In the genomic region with DNA sequence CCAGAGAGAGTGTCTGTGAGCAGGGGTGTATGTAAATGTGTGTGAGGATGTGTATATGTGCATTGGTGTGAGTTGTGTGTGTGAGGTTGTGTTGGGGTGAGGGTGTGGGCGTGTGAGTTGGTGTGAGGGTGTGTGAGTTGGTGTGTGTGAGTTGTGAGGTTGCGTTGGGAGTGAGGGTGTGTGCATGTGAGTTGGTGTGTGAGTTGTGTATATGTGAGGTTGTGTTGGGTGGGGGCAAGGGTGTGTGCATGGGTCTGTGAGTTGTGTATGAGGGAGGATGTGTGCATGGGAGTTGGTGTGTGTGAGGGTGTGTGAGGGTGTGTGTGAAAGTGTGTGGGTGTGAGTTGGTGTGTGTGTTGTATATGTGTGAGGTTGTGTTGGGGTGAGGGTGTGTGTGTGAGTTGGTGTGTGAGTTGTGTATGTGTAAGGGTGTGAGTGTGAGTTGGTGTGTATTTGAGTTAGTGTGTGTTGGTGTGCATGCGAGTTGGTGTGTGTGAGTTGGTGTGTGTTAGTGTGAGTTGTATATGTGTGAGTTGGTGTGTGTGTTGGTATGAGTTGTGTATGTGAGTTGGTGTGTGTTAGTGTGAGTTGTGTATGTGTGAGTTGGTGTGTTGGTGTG, we compare ENCODE assay signal across 1 cellular context.
TF ChIP-seq lines count a peak whose summit lies in the region.

No MANE protein-coding gene starts in this region.

TF ChIP-seq in HEK293, 187 proteins besides CTCF, POLR2A, EP300 and RAD21 (continued from another document and continues in another):
- TF ChIP-seq PRDM2 (tag by site-specific recombination; IDR thresholded peaks at IDR 0.05; ENCODE audit: borderline replicate concordance) (no peak), ZNF416 (tag by site-specific recombination; IDR thresholded peaks at IDR 0.05) (no peak; the same call in 1 of the 2 replicates), ZNF645 (tag by site-specific recombination; IDR thresholded peaks at IDR 0.05) (no peak), ZSCAN18 (tag by site-specific recombination; IDR thresholded peaks at IDR 0.05) (0 out of 2 replicates have a peak, but pooled peaks have one; percentile 7), ZNF248 (tag by site-specific recombination; IDR thresholded peaks at IDR 0.05) (peak; percentile 36; the same call in 1 of the 2 replicates), ZNF114 (tag by site-specific recombination; IDR thresholded peaks at IDR 0.05) (peak; percentile 27; the same call in 1 of the 2 replicates), ZNF391 (tag by site-specific recombination; IDR thresholded peaks at IDR 0.05; ENCODE audit: borderline replicate concordance, low read depth) (no peak), ZNF596 (tag by site-specific recombination; IDR thresholded peaks at IDR 0.05) (no peak), PRDM4 (tag by site-specific recombination; IDR thresholded peaks at IDR 0.05) (no peak), KLF7 (tag by site-specific recombination; IDR thresholded peaks at IDR 0.05; ENCODE audit: borderline replicate concordance) (no peak), ZBTB17 (tag by site-specific recombination; IDR thresholded peaks at IDR 0.05) (no peak), ZNF175 (tag by site-specific recombination; IDR thresholded peaks at IDR 0.05) (peak; percentile 21; the same call in 1 of the 2 replicates), ZBTB21 (tag by site-specific recombination; IDR thresholded peaks at IDR 0.05) (no peak), ZNF473 (tag by site-specific recombination; IDR thresholded peaks at IDR 0.05) (peak; percentile 81; the same call in 1 of the 2 replicates), EGR2 (tag by site-specific recombination; IDR thresholded peaks at IDR 0.05; ENCODE audit: low read depth) (peak; percentile 92), ZBTB26 (tag by site-specific recombination; optimal IDR thresholded peaks at IDR 0.05) (peak; percentile 3), ZNF76 (tag by site-specific recombination; IDR thresholded peaks at IDR 0.05; ENCODE audit: borderline replicate concordance, low read depth) (no peak)
- TF ChIP-seq, protein P1, sequence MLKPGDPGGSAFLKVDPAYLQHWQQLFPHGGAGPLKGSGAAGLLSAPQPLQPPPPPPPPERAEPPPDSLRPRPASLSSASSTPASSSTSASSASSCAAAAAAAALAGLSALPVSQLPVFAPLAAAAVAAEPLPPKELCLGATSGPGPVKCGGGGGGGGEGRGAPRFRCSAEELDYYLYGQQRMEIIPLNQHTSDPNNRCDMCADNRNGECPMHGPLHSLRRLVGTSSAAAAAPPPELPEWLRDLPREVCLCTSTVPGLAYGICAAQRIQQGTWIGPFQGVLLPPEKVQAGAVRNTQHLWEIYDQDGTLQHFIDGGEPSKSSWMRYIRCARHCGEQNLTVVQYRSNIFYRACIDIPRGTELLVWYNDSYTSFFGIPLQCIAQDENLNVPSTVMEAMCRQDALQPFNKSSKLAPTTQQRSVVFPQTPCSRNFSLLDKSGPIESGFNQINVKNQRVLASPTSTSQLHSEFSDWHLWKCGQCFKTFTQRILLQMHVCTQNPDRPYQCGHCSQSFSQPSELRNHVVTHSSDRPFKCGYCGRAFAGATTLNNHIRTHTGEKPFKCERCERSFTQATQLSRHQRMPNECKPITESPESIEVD (tag by site-specific recombination; IDR thresholded peaks at IDR 0.05), result no peak
- TF ChIP-seq, protein P2, sequence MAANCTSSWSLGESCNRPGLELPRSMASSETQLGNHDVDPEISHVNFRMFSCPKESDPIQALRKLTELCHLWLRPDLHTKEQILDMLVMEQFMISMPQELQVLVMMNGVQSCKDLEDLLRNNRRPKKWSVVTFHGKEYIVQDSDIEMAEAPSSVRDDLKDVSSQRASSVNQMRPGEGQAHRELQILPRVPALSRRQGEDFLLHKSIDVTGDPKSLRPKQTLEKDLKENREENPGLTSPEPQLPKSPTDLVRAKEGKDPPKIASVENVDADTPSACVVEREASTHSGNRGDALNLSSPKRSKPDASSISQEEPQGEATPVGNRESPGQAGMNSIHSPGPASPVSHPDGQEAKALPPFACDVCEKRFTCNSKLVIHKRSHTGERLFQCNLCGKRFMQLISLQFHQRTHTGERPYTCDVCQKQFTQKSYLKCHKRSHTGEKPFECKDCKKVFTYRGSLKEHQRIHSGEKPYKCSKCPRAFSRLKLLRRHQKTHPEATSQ (tag by site-specific recombination; IDR thresholded peaks at IDR 0.05), result peak; percentile 73; the same call in 1 of the 2 replicates
- TF ChIP-seq, protein P3, sequence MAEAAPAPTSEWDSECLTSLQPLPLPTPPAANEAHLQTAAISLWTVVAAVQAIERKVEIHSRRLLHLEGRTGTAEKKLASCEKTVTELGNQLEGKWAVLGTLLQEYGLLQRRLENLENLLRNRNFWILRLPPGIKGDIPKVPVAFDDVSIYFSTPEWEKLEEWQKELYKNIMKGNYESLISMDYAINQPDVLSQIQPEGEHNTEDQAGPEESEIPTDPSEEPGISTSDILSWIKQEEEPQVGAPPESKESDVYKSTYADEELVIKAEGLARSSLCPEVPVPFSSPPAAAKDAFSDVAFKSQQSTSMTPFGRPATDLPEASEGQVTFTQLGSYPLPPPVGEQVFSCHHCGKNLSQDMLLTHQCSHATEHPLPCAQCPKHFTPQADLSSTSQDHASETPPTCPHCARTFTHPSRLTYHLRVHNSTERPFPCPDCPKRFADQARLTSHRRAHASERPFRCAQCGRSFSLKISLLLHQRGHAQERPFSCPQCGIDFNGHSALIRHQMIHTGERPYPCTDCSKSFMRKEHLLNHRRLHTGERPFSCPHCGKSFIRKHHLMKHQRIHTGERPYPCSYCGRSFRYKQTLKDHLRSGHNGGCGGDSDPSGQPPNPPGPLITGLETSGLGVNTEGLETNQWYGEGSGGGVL (tag by site-specific recombination; IDR thresholded peaks at IDR 0.05), result no peak
- TF ChIP-seq, protein P4, sequence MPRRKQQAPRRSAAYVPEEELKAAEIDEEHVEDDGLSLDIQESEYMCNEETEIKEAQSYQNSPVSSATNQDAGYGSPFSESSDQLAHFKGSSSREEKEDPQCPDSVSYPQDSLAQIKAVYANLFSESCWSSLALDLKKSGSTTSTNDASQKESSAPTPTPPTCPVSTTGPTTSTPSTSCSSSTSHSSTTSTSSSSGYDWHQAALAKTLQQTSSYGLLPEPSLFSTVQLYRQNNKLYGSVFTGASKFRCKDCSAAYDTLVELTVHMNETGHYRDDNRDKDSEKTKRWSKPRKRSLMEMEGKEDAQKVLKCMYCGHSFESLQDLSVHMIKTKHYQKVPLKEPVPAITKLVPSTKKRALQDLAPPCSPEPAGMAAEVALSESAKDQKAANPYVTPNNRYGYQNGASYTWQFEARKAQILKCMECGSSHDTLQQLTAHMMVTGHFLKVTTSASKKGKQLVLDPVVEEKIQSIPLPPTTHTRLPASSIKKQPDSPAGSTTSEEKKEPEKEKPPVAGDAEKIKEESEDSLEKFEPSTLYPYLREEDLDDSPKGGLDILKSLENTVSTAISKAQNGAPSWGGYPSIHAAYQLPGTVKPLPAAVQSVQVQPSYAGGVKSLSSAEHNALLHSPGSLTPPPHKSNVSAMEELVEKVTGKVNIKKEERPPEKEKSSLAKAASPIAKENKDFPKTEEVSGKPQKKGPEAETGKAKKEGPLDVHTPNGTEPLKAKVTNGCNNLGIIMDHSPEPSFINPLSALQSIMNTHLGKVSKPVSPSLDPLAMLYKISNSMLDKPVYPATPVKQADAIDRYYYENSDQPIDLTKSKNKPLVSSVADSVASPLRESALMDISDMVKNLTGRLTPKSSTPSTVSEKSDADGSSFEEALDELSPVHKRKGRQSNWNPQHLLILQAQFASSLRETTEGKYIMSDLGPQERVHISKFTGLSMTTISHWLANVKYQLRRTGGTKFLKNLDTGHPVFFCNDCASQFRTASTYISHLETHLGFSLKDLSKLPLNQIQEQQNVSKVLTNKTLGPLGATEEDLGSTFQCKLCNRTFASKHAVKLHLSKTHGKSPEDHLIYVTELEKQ (tag by site-specific recombination; IDR thresholded peaks at IDR 0.05; ENCODE audit: borderline replicate concordance), result no peak
- TF ChIP-seq, protein P5, sequence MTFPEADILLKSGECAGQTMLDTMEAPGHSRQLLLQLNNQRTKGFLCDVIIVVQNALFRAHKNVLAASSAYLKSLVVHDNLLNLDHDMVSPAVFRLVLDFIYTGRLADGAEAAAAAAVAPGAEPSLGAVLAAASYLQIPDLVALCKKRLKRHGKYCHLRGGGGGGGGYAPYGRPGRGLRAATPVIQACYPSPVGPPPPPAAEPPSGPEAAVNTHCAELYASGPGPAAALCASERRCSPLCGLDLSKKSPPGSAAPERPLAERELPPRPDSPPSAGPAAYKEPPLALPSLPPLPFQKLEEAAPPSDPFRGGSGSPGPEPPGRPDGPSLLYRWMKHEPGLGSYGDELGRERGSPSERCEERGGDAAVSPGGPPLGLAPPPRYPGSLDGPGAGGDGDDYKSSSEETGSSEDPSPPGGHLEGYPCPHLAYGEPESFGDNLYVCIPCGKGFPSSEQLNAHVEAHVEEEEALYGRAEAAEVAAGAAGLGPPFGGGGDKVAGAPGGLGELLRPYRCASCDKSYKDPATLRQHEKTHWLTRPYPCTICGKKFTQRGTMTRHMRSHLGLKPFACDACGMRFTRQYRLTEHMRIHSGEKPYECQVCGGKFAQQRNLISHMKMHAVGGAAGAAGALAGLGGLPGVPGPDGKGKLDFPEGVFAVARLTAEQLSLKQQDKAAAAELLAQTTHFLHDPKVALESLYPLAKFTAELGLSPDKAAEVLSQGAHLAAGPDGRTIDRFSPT (tag by site-specific recombination; IDR thresholded peaks at IDR 0.05), result no peak
